ENCODE assay signal across 8 cellular contexts in genomic region chr2:199659207-199659606, GRCh38.
A peak's percentile ranks its signal among the peaks of the same experiment; 100 is the strongest.
DNase-seq lines count a peak whose midpoint lies in the region; ATAC-seq, FAIRE-seq and TF ChIP-seq lines count a peak whose summit lies in the region.

No MANE protein-coding gene starts in this region.

- H2AFZ ChIP-seq in K562 (ENCODE audit: low read depth, low read length) = peak overlapping the region; percentile 91

- CTCF ChIA-PET in AG04450 (lab: Charles Lee) = no interaction called here
- CTCF ChIA-PET in K562 (lab: Yijun Ruan, JAX; ENCODE audit: low intra/inter-chr PET ratio) = no interaction called here

- DNase-seq in AG04450 (ENCODE audit: low read depth, low spot score) (no peak), HUDEP-2 (lab: John Stamatoyannopoulos, UW; ENCODE audit: unreplicated experiment in 76 of 76) (peak in 60 of 76 experiments; percentile 3 to 65 (median 38)), K562 (ENCODE audit: extremely low read depth in 1 of 4, low spot score in 3 of 4) (peak; percentile 54 to 69 (median 60)), kidney (peak; percentile 71), dermis blood vessel endothelial cell (no peak), ureter (ENCODE audit: low spot score) (no peak), KBM-7 (no peak)
- peak; percentile 21 for DNase-seq in stimulated activated naive CD8-positive, alpha-beta T cell treated with anti-CD3 and anti-CD28 coated beads, Interleukin-15, Interleukin-2, amounts not matched to agents 100 U/mL and 50 U/mL, for 24 hours

- no TSS peak for BruUV-seq in K562 (replicated peaks; lab: Mats Ljungman, UMichigan)

- H3K4me2 ChIP-seq in K562 (ENCODE audit: insufficient read depth, low read length) = peak overlapping the region; percentile 65

- H3K9me3 ChIP-seq in AG04450 (ENCODE audit: control insufficient read depth, insufficient read depth, low read length) = peaks cover 3% of the 10 kb centered on the region; the same call in 1 of the 2 replicates
- peaks cover 3% of the 10 kb centered on the region; the same call in 1 of the 2 replicates for H3K9me3 ChIP-seq in K562 (replicated peaks; ENCODE audit: control insufficient read depth, insufficient read depth, low read depth, low read length)
- H3K9me3 ChIP-seq in kidney (ENCODE audit: control insufficient read depth in 1 of 2, low read length in 2 of 2) = peaks cover 0 to 2% of the 10 kb centered on the region in 2 donors

- peak overlapping the region; percentile 46 for H3K4me3 ChIP-seq in AG04450 (ENCODE audit: low read depth, low read length)
- peak overlapping the region; percentile 39 for H3K4me3 ChIP-seq in K562
- H3K4me3 ChIP-seq in kidney (ENCODE audit: low read length in 2 of 2) = no peak overlapping the region

- no peak for TF ChIP-seq EP300 in K562 (IDR thresholded peaks at IDR 0.05; ENCODE audit: low read length)

- H4K20me1 ChIP-seq in K562 (replicated peaks; ENCODE audit: control insufficient read depth, insufficient read depth, low read length) = no peaks in the 10 kb centered on the region

- H3K27me3 ChIP-seq in AG04450 (ENCODE audit: control insufficient read depth, insufficient read depth, low read length) = no peaks in the 10 kb centered on the region
- no peaks in the 10 kb centered on the region for H3K27me3 ChIP-seq in K562 (ENCODE audit: control insufficient read depth in 2 of 2, insufficient read depth in 2 of 2, low read length in 2 of 2)

- TF ChIP-seq CTCF in AG04450 (IDR thresholded peaks at IDR 0.05; ENCODE audit: low read depth, low read length) = no peak
- TF ChIP-seq CTCF in K562 (IDR thresholded peaks at IDR 0.05 in 2 of 3, conservative IDR thresholded peaks at IDR 0.05 in 1 of 3; ENCODE audit: insufficient read depth in 2 of 3, low read depth in 1 of 3, low read length in 3 of 3) = no peak
- TF ChIP-seq CTCF in kidney (IDR thresholded peaks at IDR 0.05; ENCODE audit: borderline replicate concordance, extremely low read depth, insufficient read depth) = no peak

- no peak for FAIRE-seq in K562 (lab: Jason Lieb, UNC)
- FAIRE-seq in kidney (lab: Jason Lieb, UNC) = no peak

- TF ChIP-seq RAD21 in K562 (CRISPR knock-in tag; conservative IDR thresholded peaks at IDR 0.05 in 1 of 2, IDR thresholded peaks at IDR 0.05 in 1 of 2) = no peak

- intact Hi-C loops in K562 (cut with micrococcal nuclease) (no loop called here), kidney (cut with DNase I) (no loop called here)

- ATAC-seq in K562 = peak; percentile 96
- ATAC-seq in stimulated activated naive CD8-positive, alpha-beta T cell treated with anti-CD3 and anti-CD28 coated beads, Interleukin-15, Interleukin-2, amounts not matched to agents 100 U/mL and 50 U/mL, for 24 hours = no peak

- no peaks in the 10 kb centered on the region for H3K79me2 ChIP-seq in K562 (ENCODE audit: control insufficient read depth, insufficient read depth, low read length)

- H3K27ac ChIP-seq in AG04450 (ENCODE audit: low read depth, low read length) = no peak overlapping the region
- peak overlapping the region; percentile 36; the same call in 1 of the 3 replicates for H3K27ac ChIP-seq in K562 (ENCODE audit: extremely low read depth, low read depth, low read length)
- no peak overlapping the region for H3K27ac ChIP-seq in kidney (ENCODE audit: low read depth in 2 of 2, low read length in 2 of 2)

- no peaks in the 10 kb centered on the region for H3K36me3 ChIP-seq in K562 (ENCODE audit: control insufficient read depth, insufficient read depth, low read length)
- H3K36me3 ChIP-seq in kidney (ENCODE audit: control insufficient read depth in 1 of 2, insufficient read depth in 2 of 2, low read length in 2 of 2) = no peaks in the 10 kb centered on the region

- in situ Hi-C loops in K562 (cut with MboI) = no loop called here
- in situ Hi-C loops in KBM-7 (cut with MboI; ENCODE audit: low pct_unique_long_range_greater_than_20kb, low sequenced_read_pairs) = no loop called here

- 6% methylated on average over 7 of the region's 39 CpGs for WGBS in K562 (ENCODE audit: insufficient coverage, low coverage, missing lambda C conversion rate)

- TF ChIP-seq POLR2A in K562 (conservative IDR thresholded peaks at IDR 0.05) = no peak

- H3K9ac ChIP-seq in K562 (ENCODE audit: insufficient read depth in 1 of 2, low read depth in 2 of 2, low read length in 2 of 2) (peak overlapping the region; percentile 67 to 78), kidney (ENCODE audit: low read length in 2 of 2) (no peak overlapping the region)

- H3K4me1 ChIP-seq in K562 (replicated peaks in 1 of 2; ENCODE audit: control insufficient read depth in 2 of 2, insufficient read depth in 2 of 2, low read length in 2 of 2) (peaks cover 0 to 5% of the 10 kb centered on the region in 2 experiments; a peak in 3 of 5 replicates), kidney (ENCODE audit: control insufficient read depth in 1 of 2, insufficient read depth in 1 of 2, low read depth in 1 of 2, low read length in 2 of 2) (no peaks in the 10 kb centered on the region)

- no peaks in the 10 kb centered on the region for H3K9me1 ChIP-seq in K562 (ENCODE audit: control insufficient read depth, insufficient read depth, low read length)

- POLR2A ChIA-PET in AG04450 (lab: Yijun Ruan, JAX) = no interaction called here
- POLR2A ChIA-PET in K562 (lab: Yijun Ruan, JAX) = no interaction called here

TF ChIP-seq in K562, 482 proteins besides CTCF, POLR2A, EP300 and RAD21 (continues in another document):
- TF ChIP-seq, protein P1, sequence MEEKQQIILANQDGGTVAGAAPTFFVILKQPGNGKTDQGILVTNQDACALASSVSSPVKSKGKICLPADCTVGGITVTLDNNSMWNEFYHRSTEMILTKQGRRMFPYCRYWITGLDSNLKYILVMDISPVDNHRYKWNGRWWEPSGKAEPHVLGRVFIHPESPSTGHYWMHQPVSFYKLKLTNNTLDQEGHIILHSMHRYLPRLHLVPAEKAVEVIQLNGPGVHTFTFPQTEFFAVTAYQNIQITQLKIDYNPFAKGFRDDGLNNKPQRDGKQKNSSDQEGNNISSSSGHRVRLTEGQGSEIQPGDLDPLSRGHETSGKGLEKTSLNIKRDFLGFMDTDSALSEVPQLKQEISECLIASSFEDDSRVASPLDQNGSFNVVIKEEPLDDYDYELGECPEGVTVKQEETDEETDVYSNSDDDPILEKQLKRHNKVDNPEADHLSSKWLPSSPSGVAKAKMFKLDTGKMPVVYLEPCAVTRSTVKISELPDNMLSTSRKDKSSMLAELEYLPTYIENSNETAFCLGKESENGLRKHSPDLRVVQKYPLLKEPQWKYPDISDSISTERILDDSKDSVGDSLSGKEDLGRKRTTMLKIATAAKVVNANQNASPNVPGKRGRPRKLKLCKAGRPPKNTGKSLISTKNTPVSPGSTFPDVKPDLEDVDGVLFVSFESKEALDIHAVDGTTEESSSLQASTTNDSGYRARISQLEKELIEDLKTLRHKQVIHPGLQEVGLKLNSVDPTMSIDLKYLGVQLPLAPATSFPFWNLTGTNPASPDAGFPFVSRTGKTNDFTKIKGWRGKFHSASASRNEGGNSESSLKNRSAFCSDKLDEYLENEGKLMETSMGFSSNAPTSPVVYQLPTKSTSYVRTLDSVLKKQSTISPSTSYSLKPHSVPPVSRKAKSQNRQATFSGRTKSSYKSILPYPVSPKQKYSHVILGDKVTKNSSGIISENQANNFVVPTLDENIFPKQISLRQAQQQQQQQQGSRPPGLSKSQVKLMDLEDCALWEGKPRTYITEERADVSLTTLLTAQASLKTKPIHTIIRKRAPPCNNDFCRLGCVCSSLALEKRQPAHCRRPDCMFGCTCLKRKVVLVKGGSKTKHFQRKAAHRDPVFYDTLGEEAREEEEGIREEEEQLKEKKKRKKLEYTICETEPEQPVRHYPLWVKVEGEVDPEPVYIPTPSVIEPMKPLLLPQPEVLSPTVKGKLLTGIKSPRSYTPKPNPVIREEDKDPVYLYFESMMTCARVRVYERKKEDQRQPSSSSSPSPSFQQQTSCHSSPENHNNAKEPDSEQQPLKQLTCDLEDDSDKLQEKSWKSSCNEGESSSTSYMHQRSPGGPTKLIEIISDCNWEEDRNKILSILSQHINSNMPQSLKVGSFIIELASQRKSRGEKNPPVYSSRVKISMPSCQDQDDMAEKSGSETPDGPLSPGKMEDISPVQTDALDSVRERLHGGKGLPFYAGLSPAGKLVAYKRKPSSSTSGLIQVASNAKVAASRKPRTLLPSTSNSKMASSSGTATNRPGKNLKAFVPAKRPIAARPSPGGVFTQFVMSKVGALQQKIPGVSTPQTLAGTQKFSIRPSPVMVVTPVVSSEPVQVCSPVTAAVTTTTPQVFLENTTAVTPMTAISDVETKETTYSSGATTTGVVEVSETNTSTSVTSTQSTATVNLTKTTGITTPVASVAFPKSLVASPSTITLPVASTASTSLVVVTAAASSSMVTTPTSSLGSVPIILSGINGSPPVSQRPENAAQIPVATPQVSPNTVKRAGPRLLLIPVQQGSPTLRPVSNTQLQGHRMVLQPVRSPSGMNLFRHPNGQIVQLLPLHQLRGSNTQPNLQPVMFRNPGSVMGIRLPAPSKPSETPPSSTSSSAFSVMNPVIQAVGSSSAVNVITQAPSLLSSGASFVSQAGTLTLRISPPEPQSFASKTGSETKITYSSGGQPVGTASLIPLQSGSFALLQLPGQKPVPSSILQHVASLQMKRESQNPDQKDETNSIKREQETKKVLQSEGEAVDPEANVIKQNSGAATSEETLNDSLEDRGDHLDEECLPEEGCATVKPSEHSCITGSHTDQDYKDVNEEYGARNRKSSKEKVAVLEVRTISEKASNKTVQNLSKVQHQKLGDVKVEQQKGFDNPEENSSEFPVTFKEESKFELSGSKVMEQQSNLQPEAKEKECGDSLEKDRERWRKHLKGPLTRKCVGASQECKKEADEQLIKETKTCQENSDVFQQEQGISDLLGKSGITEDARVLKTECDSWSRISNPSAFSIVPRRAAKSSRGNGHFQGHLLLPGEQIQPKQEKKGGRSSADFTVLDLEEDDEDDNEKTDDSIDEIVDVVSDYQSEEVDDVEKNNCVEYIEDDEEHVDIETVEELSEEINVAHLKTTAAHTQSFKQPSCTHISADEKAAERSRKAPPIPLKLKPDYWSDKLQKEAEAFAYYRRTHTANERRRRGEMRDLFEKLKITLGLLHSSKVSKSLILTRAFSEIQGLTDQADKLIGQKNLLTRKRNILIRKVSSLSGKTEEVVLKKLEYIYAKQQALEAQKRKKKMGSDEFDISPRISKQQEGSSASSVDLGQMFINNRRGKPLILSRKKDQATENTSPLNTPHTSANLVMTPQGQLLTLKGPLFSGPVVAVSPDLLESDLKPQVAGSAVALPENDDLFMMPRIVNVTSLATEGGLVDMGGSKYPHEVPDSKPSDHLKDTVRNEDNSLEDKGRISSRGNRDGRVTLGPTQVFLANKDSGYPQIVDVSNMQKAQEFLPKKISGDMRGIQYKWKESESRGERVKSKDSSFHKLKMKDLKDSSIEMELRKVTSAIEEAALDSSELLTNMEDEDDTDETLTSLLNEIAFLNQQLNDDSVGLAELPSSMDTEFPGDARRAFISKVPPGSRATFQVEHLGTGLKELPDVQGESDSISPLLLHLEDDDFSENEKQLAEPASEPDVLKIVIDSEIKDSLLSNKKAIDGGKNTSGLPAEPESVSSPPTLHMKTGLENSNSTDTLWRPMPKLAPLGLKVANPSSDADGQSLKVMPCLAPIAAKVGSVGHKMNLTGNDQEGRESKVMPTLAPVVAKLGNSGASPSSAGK (IDR thresholded peaks at IDR 0.05) = peak; percentile 37; the same call in 1 of the 2 replicates

Comparison
In these comparisons a context has a peak if more than half of its experiments do, and no peak if none do; other contexts are left out.
1. DNase-seq: peak in HUDEP-2 (60 of 76), K562 (4 of 4), kidney (single experiment) and stimulated activated naive CD8-positive, alpha-beta T cell treated with anti-CD3 and anti-CD28 coated beads, Interleukin-15, Interleukin-2, amounts not matched to agents 100 U/mL and 50 U/mL, for 24 hours (single experiment); none in AG04450 (single experiment), dermis blood vessel endothelial cell (single experiment), ureter (single experiment) and KBM-7 (single experiment).
2. H3K4me3 ChIP-seq: peak in AG04450 (single experiment) and K562 (single experiment); none in kidney (0 of 2).
3. H3K9ac ChIP-seq: peak in K562 (2 of 2); none in kidney (0 of 2).